In genomic region chr7:100865971-100866720, GRCh38 we compare ENCODE assay signal across 7 cellular contexts. TPM values are rescaled to one million over a fixed set of nuclear protein-coding genes. Genes with fewer than 3 reads are reported as not detected.
A peak's percentile ranks its signal among the peaks of the same experiment; 100 is the strongest.
DNase-seq lines count a peak whose midpoint lies in the region; ATAC-seq, FAIRE-seq and TF ChIP-seq lines count a peak whose summit lies in the region.

No MANE protein-coding gene starts in this region.

- H3K9me2 ChIP-seq in GM23338 (ENCODE audit: insufficient read depth) = no peaks in the 10 kb centered on the region

- H4K20me1 ChIP-seq in GM23338 (replicated peaks; ENCODE audit: insufficient read depth) = 0 out of 2 replicates have a peak, but pooled peaks cover 3% of the 10 kb centered on the region

- H3K4me2 ChIP-seq in GM23338 = peak overlapping the region; percentile 91

- peak overlapping the region; percentile 99 for H3K27ac Mint-ChIP-seq in GM23338
- peak overlapping the region; percentile 91 for H3K27ac Mint-ChIP-seq in dendritic cell treated with granulocyte-macrophage colony-stimulating factor and Interleukin-4, amounts not matched to agents 40 ng/mL and 50 ng/mL, for 4 days

- peak overlapping the region; percentile 94; the same call in 1 of the 3 replicates for H3K4me3 Mint-ChIP-seq in GM23338
- H3K4me3 Mint-ChIP-seq in dendritic cell treated with granulocyte-macrophage colony-stimulating factor and Interleukin-4, amounts not matched to agents 40 ng/mL and 50 ng/mL, for 4 days = peak overlapping the region; percentile 88

- FAIRE-seq in RCC 7860 (lab: Jason Lieb, UNC) = no peak

- TF ChIP-seq CTCF in GM23338 (conservative IDR thresholded peaks at IDR 0.05; ENCODE audit: low read depth in 2 of 2) (no peak), vagina (IDR thresholded peaks at IDR 0.05) (no peak)

- peak overlapping the region; percentile 97 for H3K27ac ChIP-seq in GM23338 (ENCODE audit: low read depth)
- H3K27ac ChIP-seq in muscle layer of duodenum (ENCODE audit: low read length) = peak overlapping the region; percentile 84
- peak overlapping the region; percentile 98 for H3K27ac ChIP-seq in vagina

- H3K9me3 Mint-ChIP-seq in GM23338 = no peaks in the 10 kb centered on the region; the same call in 2 of the 3 replicates
- H3K9me3 Mint-ChIP-seq in dendritic cell treated with granulocyte-macrophage colony-stimulating factor and Interleukin-4, amounts not matched to agents 40 ng/mL and 50 ng/mL, for 4 days = no peaks in the 10 kb centered on the region

- intact Hi-C loops in dendritic cell treated with granulocyte-macrophage colony-stimulating factor and Interleukin-4, amounts not matched to agents 40 ng/mL and 50 ng/mL, for 4 days (cut with micrococcal nuclease) = loop anchor here (2.0 kb wide), 1 partner anchor 13 kb away; the partner anchor contains the start of gene SLC12A9
- intact Hi-C loops in vagina (cut with DNase I) = loop anchor here (10.0 kb wide), 1 partner anchor 321 kb away; no protein-coding TSS in a partner anchor

- H3K4me1 Mint-ChIP-seq in GM23338 = peaks cover 14% of the 10 kb centered on the region; the same call in 2 of the 3 replicates
- peaks cover 75% of the 10 kb centered on the region for H3K4me1 Mint-ChIP-seq in dendritic cell treated with granulocyte-macrophage colony-stimulating factor and Interleukin-4, amounts not matched to agents 40 ng/mL and 50 ng/mL, for 4 days (ENCODE audit: low read depth)

- H3K4me1 ChIP-seq in GM23338 (ENCODE audit: insufficient read depth) (peaks cover 11% of the 10 kb centered on the region), muscle layer of duodenum (ENCODE audit: control insufficient read depth in 1 of 2, insufficient read depth in 2 of 2, low read length in 2 of 2) (peaks cover 10 to 35% of the 10 kb centered on the region in 2 donors), vagina (peaks cover 41% of the 10 kb centered on the region)

- H3K4me3 ChIP-seq in GM23338 (no peak overlapping the region; the same call in 1 of the 2 replicates), muscle layer of duodenum (ENCODE audit: low read depth in 1 of 2, low read length in 2 of 2) (peak overlapping the region; percentile 73 to 81), vagina (peak overlapping the region; percentile 77 to 86)

- TF ChIP-seq POLR2A in vagina (IDR thresholded peaks at IDR 0.05) = no peak

- DNase-seq in GM23338 (ENCODE audit: low spot score) (peak; percentile 27), RCC 7860 (ENCODE audit: low spot score) (peak; percentile 43), vagina (ENCODE audit: extremely low spot score in 2 of 2) (no peak)

- H3K27me3 ChIP-seq in GM23338 (ENCODE audit: insufficient read depth) (no peaks in the 10 kb centered on the region), muscle layer of duodenum (ENCODE audit: low read depth, low read length) (no peaks in the 10 kb centered on the region), vagina (no peaks in the 10 kb centered on the region)

- H3K27me3 Mint-ChIP-seq in GM23338 (ENCODE audit: insufficient read depth, low read depth, poor library complexity) = peaks cover 19% of the 10 kb centered on the region
- no peaks in the 10 kb centered on the region for H3K27me3 Mint-ChIP-seq in dendritic cell treated with granulocyte-macrophage colony-stimulating factor and Interleukin-4, amounts not matched to agents 40 ng/mL and 50 ng/mL, for 4 days

- no peak overlapping the region for H2AFZ ChIP-seq in GM23338

- H3K79me2 ChIP-seq in GM23338 (replicated peaks; ENCODE audit: insufficient read depth) = peaks cover 18% of the 10 kb centered on the region

- ATAC-seq in GM23338 (peak; percentile 18), HG02973 (IDR thresholded peaks at IDR 0.05; ENCODE audit: unreplicated experiment) (no peak), GM21529 (IDR thresholded peaks at IDR 0.05; ENCODE audit: unreplicated experiment) (no peak)

- no peaks in the 10 kb centered on the region for H3K9me3 ChIP-seq in muscle layer of duodenum (ENCODE audit: control insufficient read depth in 1 of 2, low read length in 2 of 2)
- H3K9me3 ChIP-seq in vagina = no peaks in the 10 kb centered on the region

- H3K36me3 ChIP-seq in GM23338 (ENCODE audit: insufficient read depth) (peaks cover 6% of the 10 kb centered on the region; the same call in 1 of the 2 replicates), muscle layer of duodenum (ENCODE audit: control insufficient read depth in 1 of 2, insufficient read depth in 2 of 2, low read length in 2 of 2) (peaks cover 8 to 24% of the 10 kb centered on the region in 2 donors), vagina (peaks cover 0 to 18% of the 10 kb centered on the region in 2 donors)

- peaks cover 13% of the 10 kb centered on the region; the same call in 1 of the 2 replicates for H3F3A ChIP-seq in GM23338 (replicated peaks; ENCODE audit: low read depth)

- peaks cover 54% of the 10 kb centered on the region for H3K36me3 Mint-ChIP-seq in GM23338 (ENCODE audit: low read depth)
- peaks cover 84% of the 10 kb centered on the region for H3K36me3 Mint-ChIP-seq in dendritic cell treated with granulocyte-macrophage colony-stimulating factor and Interleukin-4, amounts not matched to agents 40 ng/mL and 50 ng/mL, for 4 days (ENCODE audit: low read depth)

TF ChIP-seq in GM23338, 12 proteins besides CTCF, POLR2A, EP300 and RAD21 (continues in another document):
- TF ChIP-seq CREB1 (CRISPR knock-in tag; IDR thresholded peaks at IDR 0.05; ENCODE audit: low read depth) (no peak), POLR2AphosphoS5 (IDR thresholded peaks at IDR 0.05; ENCODE audit: low read depth) (no peak), NANOG (IDR thresholded peaks at IDR 0.05; ENCODE audit: borderline replicate concordance) (no peak), ZNF114 (CRISPR knock-in tag; IDR thresholded peaks at IDR 0.05) (no peak), ETS1 (IDR thresholded peaks at IDR 0.05) (no peak), EZH2phosphoT487 (IDR thresholded peaks at IDR 0.05; ENCODE audit: unreplicated experiment) (no peak), ZNF331 (CRISPR knock-in tag; IDR thresholded peaks at IDR 0.05; ENCODE audit: low read depth) (no peak), JUNB (IDR thresholded peaks at IDR 0.05; ENCODE audit: unreplicated experiment) (no peak), STAT1 (IDR thresholded peaks at IDR 0.05; ENCODE audit: unreplicated experiment) (no peak), EZH2 (IDR thresholded peaks at IDR 0.05; ENCODE audit: low read depth, unreplicated experiment) (no peak), REST (IDR thresholded peaks at IDR 0.05; ENCODE audit: unreplicated experiment) (no peak)

RNA-seq across cellular contexts. Expression of gene TRIP6, which starts 1.0 kb away (rescaled TPM):
- total RNA-seq in GM23338 (2014; rRNA removed; shearing (Covaris generic)) = 106 and 112 TPM in 2 replicates
- polyA plus RNA-seq in GM23338 (2016; fragmentation: Nextera tagmentation; extraction: Ambion mirVana) = 44.6 and 45.0 TPM in 2 replicates
- total RNA-seq in vagina = 52.1 TPM

RNA-seq across cellular contexts. Expression of gene SRRT, which starts 8.8 kb away (rescaled TPM):
- 98.3 and 113 TPM in 2 replicates for total RNA-seq in GM23338 (2014; rRNA removed; shearing (Covaris generic))
- polyA plus RNA-seq in GM23338 (2016; fragmentation: Nextera tagmentation; extraction: Ambion mirVana) = 125 and 140 TPM in 2 replicates
- total RNA-seq in vagina = 96.5 TPM

RNA-seq across cellular contexts. Expression of gene SLC12A9, which starts 13.6 kb away (rescaled TPM):
- 32.3 and 39.9 TPM in 2 replicates for total RNA-seq in GM23338 (2014; rRNA removed; shearing (Covaris generic))
- 9.7 and 10.3 TPM in 2 replicates for polyA plus RNA-seq in GM23338 (2016; fragmentation: Nextera tagmentation; extraction: Ambion mirVana)
- total RNA-seq in vagina = 15.7 TPM

RNA-seq across cellular contexts. Expression of gene UFSP1, which starts 23.4 kb away (rescaled TPM):
- total RNA-seq in GM23338 (2014; rRNA removed; shearing (Covaris generic)) = 11.5 and 11.8 TPM in 2 replicates
- 2.0 and 4.1 TPM in 2 replicates for polyA plus RNA-seq in GM23338 (2016; fragmentation: Nextera tagmentation; extraction: Ambion mirVana)
- 3.4 TPM for total RNA-seq in vagina

RNA-seq across cellular contexts. Expression of gene ACHE, which starts 29.5 kb away (rescaled TPM):
- 1.5 and 3.7 TPM in 2 replicates for total RNA-seq in GM23338 (2014; rRNA removed; shearing (Covaris generic))
- polyA plus RNA-seq in GM23338 (2016; fragmentation: Nextera tagmentation; extraction: Ambion mirVana) = 3.6 and 3.9 TPM in 2 replicates
- total RNA-seq in vagina = 9.3 TPM

Comparison
In these comparisons a context has a peak if more than half of its experiments do, and no peak if none do; other contexts are left out.
1. DNase-seq: peak in GM23338 (single experiment) and RCC 7860 (single experiment); none in vagina (0 of 2).
2. Peak in every context shown above with its lines, with median percentiles within 50 percentile points of each other: H3K27ac ChIP-seq.